Comparison of ENCODE assay signal across 1 cellular context in the genomic region with DNA sequence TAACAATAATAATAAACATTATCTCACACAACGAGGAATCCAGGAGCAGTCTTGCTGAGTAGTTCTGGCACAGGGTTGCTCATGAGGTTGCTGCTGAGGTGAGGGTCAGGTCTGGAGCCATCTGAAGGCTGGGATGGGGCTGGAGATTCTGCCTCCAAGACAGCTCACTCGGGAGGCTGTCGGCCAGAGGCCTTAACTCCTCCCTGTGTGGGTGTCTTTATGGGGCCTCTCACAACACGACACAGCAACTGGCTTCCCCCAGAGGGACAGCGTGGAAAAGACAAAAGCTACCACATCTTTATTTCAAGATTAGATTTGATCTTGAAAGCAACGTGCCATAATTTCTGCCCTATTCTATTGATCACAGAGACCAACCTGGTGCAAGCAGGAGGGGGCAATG.
TF ChIP-seq lines count a peak whose summit lies in the region.

No MANE protein-coding gene starts in this region.

TF ChIP-seq in HEK293, 187 proteins besides CTCF, POLR2A, EP300 and RAD21:
- peak; percentile 54 for TF ChIP-seq ZFHX2 (tag by site-specific recombination; conservative IDR thresholded peaks at IDR 0.05)
- TF ChIP-seq, protein P1, sequence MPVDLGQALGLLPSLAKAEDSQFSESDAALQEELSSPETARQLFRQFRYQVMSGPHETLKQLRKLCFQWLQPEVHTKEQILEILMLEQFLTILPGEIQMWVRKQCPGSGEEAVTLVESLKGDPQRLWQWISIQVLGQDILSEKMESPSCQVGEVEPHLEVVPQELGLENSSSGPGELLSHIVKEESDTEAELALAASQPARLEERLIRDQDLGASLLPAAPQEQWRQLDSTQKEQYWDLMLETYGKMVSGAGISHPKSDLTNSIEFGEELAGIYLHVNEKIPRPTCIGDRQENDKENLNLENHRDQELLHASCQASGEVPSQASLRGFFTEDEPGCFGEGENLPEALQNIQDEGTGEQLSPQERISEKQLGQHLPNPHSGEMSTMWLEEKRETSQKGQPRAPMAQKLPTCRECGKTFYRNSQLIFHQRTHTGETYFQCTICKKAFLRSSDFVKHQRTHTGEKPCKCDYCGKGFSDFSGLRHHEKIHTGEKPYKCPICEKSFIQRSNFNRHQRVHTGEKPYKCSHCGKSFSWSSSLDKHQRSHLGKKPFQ (tag by site-specific recombination; IDR thresholded peaks at IDR 0.05): no peak
